In the genomic region with DNA sequence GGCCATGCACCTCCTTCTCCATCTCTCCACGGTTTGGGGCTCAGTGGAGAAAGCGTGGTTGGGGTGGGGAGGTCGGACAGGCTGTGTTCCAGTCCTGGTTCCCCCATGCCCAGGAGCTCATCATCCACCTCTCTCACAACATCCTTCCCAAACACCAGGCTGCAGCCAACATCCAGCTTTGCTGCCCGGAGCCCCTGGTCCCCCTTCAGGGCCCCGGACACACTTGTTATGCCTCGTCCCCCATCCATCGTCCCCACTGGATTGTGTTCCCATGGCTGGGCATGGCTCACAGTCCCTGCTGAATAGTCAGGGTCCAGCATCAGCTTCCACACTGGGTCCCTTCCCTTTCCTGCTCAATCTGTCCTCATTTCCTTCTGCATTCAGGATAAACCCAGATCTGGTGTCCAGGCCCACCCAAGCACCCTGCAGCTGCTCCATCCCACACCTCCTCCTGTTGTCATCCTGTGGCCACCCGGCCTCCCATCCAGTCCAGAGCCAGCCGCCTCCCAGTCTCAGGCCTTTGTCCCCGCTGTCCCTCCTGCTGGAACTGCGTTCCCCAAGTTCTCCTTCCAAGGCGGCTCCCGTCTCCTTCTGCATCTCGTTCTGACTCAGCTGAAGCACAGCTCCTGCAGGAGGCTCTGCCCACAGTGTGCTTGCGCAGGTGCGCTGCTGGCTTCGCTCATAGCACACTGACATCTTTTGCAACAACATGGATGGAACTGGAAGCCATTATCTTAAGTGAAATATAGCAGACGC, we compare ENCODE assay signal across 15 cellular contexts.
"Had no signal": no experiment of that assay in that cellular context is flagged by ENCODE, and none has a peak within 500 bp of the region (broad histone marks: within the 10 kb centered on the region; RNA-seq: fewer than 3 reads in every experiment).

No MANE protein-coding gene starts in this region.

- H3K27me3 ChIP-seq: adrenal gland, tibial artery, vagina had no signal

- H3K4me3 ChIP-seq: adrenal gland, coronary artery, heart left ventricle, tibial artery, vagina had no signal

- H3K4me1 ChIP-seq: adrenal gland, tibial artery, vagina had no signal

- H3K27ac ChIP-seq: adrenal gland, coronary artery, heart left ventricle, tibial artery, vagina had no signal

- H3K9me3 ChIP-seq: adrenal gland, heart left ventricle, SK-N-SH, tibial artery, vagina had no signal

- ATAC-seq: activated T-cell treated with anti-CD3 and anti-CD28 coated beads, Interleukin-2, amount 50 U/mL, for 72 hours; heart left ventricle had no signal

- DNase-seq: activated CD4-positive, alpha-beta T cell treated with anti-CD3 and anti-CD28 coated beads for 48 hours; activated naive CD4-positive, alpha-beta T cell treated with Interleukin-2 at 50 U/mL for 16 hours; activated T-cell treated with anti-CD3 and anti-CD28 coated beads, Interleukin-2, amount 50 U/mL, for 72 hours; caudate nucleus; effector CD4-positive, alpha-beta T cell; midbrain; naive B cell; occipital lobe; stimulated activated CD4-positive, alpha-beta T cell treated with anti-CD3 and anti-CD28 coated beads, Interleukin-4, amount 100 ng/mL, for 4 hours had no signal

- H3K9ac ChIP-seq: SK-N-SH had no signal

- H3K36me3 ChIP-seq: adrenal gland, heart left ventricle, tibial artery, vagina had no signal
